ENCODE assay signal across 31 cellular contexts in the genomic region with DNA sequence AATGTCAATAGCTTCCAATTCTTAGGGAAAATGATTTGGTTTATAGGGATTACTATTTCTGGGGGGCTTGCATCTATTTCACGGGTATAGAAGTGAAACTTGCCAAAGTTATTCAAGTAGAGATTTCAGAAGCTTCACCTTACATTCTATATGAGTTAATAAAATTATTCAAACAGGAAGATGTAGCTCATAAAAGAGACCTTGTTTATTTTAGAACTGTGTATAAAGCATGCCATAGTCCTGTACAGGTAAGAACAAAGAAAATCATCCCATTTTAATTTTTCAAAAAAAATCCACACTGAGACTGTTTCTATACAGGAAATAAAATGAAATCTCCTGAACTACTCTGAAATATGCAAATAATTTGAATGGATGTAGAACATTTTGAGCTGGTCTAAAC.
DNase-seq lines count a peak whose midpoint lies in the region; ATAC-seq and TF ChIP-seq lines count a peak whose summit lies in the region.
"Had no signal": no experiment of that assay in that cellular context is flagged by ENCODE, and none has a peak within 500 bp of the region (broad histone marks: within the 10 kb centered on the region; RNA-seq: fewer than 3 reads in every experiment).

No MANE protein-coding gene starts in this region.

- no peak overlapping the region for H2AFZ ChIP-seq in PC-3 (ENCODE audit: low read length)

- peak overlapping the region; percentile 29; the same call in 1 of the 2 replicates for H3K4me2 ChIP-seq in PC-3 (ENCODE audit: low read length)
- H3K4me2 ChIP-seq: A549; BLaER1; BLaER1 treated with 17β-estradiol and CSF1 and Interleukin-3, amounts not matched to agents 10 nM and 100 nM had no signal

- H3F3A ChIP-seq in PC-3 (ENCODE audit: low read length, unreplicated experiment), result no peaks in the 10 kb centered on the region

- H3K79me2 ChIP-seq in PC-3 (ENCODE audit: low read length), result no peaks in the 10 kb centered on the region

- intact Hi-C loops in PC-3 (cut with micrococcal nuclease), result no loop called here

- peaks cover 7% of the 10 kb centered on the region; the same call in 1 of the 2 replicates for H3K4me1 ChIP-seq in PC-3 (ENCODE audit: insufficient read depth, low read length)
- H3K4me1 ChIP-seq: A549; BE2C; BLaER1; BLaER1 treated with 17β-estradiol and CSF1 and Interleukin-3, amounts not matched to agents 10 nM and 100 nM; Caco-2 had no signal

- no peak overlapping the region for H3K27ac ChIP-seq in PC-3 (ENCODE audit: low read length)
- H3K27ac ChIP-seq in VCaP, result peak overlapping the region; percentile 77
- H3K27ac ChIP-seq: 22Rv1; A549; BLaER1; BLaER1 treated with 17β-estradiol and CSF1 and Interleukin-3, amounts not matched to agents 10 nM and 100 nM; C4-2B had no signal

- TF ChIP-seq CTCF in LNCaP clone FGC (IDR thresholded peaks at IDR 0.05; ENCODE audit: control insufficient read depth, extremely low read depth, insufficient read depth), result no peak
- TF ChIP-seq CTCF in PC-3 (conservative IDR thresholded peaks at IDR 0.05; ENCODE audit: low read depth, low read length), result no peak
- no peak for TF ChIP-seq CTCF in VCaP (conservative IDR thresholded peaks at IDR 0.05)

- no TSS peak for BruUV-seq in PC-3 (replicated peaks; lab: Mats Ljungman, UMichigan)

- DNase-seq in LNCaP clone FGC (ENCODE audit: low read depth) (peak; percentile 19), PC-3 (peak; percentile 6), iPS-NIHi7 (ENCODE audit: extremely low spot score) (no peak), dedifferentiated amniotic fluid mesenchymal stem cell (ENCODE audit: extremely low spot score) (no peak), NCI-H526 (lab: John Stamatoyannopoulos, UW) (no peak)
- DNase-seq: 8988T; ACHN; AML-193; BE2C; C1 segment of cervical spinal cord; Caco-2; Calu3; CD4-positive, alpha-beta memory T cell; CD4-positive, alpha-beta T cell; CD4-positive, CD25-positive, alpha-beta regulatory T cell; CD8-positive, alpha-beta memory T cell; CD8-positive, alpha-beta T cell; COR-L47; DMS 273 treated with DMSO at 0.1 percent for 48 hours; DMS153; DMS53; DMS79; DMS79 treated with DMSO at 0.1 percent for 48 hours; DND-41; EL had no signal

- CTCF ChIA-PET in PC-3 (lab: Charles Lee), result no interaction called here

- no peaks in the 10 kb centered on the region for H3K27me3 ChIP-seq in PC-3 (ENCODE audit: low read length)
- H3K27me3 ChIP-seq: BE2C; BLaER1; BLaER1 treated with 17β-estradiol and CSF1 and Interleukin-3, amounts not matched to agents 10 nM and 100 nM had no signal

- H3K9me2 ChIP-seq in PC-3 (replicated peaks; ENCODE audit: low read length), result no peaks in the 10 kb centered on the region

- ATAC-seq in PC-3, result peak; percentile 93
- ATAC-seq: A549; CD8-positive, alpha-beta T cell had no signal

- no peaks in the 10 kb centered on the region for H3K36me3 ChIP-seq in PC-3 (ENCODE audit: low read depth, low read length)
- H3K36me3 ChIP-seq: BE2C; BLaER1; BLaER1 treated with 17β-estradiol and CSF1 and Interleukin-3, amounts not matched to agents 10 nM and 100 nM had no signal

- H4K20me1 ChIP-seq in PC-3 (ENCODE audit: low read length), result no peaks in the 10 kb centered on the region
- H4K20me1 ChIP-seq: BLaER1; BLaER1 treated with 17β-estradiol and CSF1 and Interleukin-3, amounts not matched to agents 10 nM and 100 nM had no signal

- POLR2A ChIA-PET in PC-3 (lab: Charles Lee; ENCODE audit: unreplicated experiment), result no interaction called here

- no peak overlapping the region for H3K9ac ChIP-seq in PC-3 (ENCODE audit: low read length)
- H3K9ac ChIP-seq: BLaER1; BLaER1 treated with 17β-estradiol and CSF1 and Interleukin-3, amounts not matched to agents 10 nM and 100 nM had no signal

- no peak overlapping the region for H3K4me3 ChIP-seq in LNCaP clone FGC (ENCODE audit: low read depth, low read length)
- H3K4me3 ChIP-seq in PC-3 (ENCODE audit: low read length), result no peak overlapping the region
- H3K4me3 ChIP-seq: A549; BLaER1; BLaER1 treated with 17β-estradiol and CSF1 and Interleukin-3, amounts not matched to agents 10 nM and 100 nM had no signal

- H3K9me3 ChIP-seq in PC-3 (ENCODE audit: low read length), result no peaks in the 10 kb centered on the region
- H3K9me3 ChIP-seq: A549; BE2C; BLaER1; BLaER1 treated with 17β-estradiol and CSF1 and Interleukin-3, amounts not matched to agents 10 nM and 100 nM; Caco-2 had no signal

Comparison
In these comparisons a context has a peak if more than half of its experiments do, and no peak if none do; other contexts are left out.
1. DNase-seq: peak in LNCaP clone FGC (single experiment) and PC-3 (single experiment); none in iPS-NIHi7 (single experiment), dedifferentiated amniotic fluid mesenchymal stem cell (single experiment) and NCI-H526 (0 of 2).